In genomic region chr4:152023674-152024073, GRCh38 we compare ENCODE assay signal across 22 cellular contexts.
DNase-seq lines count a peak whose midpoint lies in the region; ATAC-seq, FAIRE-seq and TF ChIP-seq lines count a peak whose summit lies in the region.
"Had no signal": no experiment of that assay in that cellular context is flagged by ENCODE, and none has a peak within 500 bp of the region (broad histone marks: within the 10 kb centered on the region; RNA-seq: fewer than 3 reads in every experiment).

No MANE protein-coding gene starts in this region.

- H3K27ac Mint-ChIP-seq in stimulated activated effector memory CD8-positive, alpha-beta T cell treated with anti-CD3 and anti-CD28 coated beads, Interleukin-12 subunit alpha, Interleukin-12 subunit beta, amount 100 ng/mL, for 72 hours: no peak overlapping the region
- H3K27ac Mint-ChIP-seq: CD4-positive, CD25-positive, alpha-beta regulatory T cell; CD8-positive, alpha-beta T cell had no signal

- H3K27ac ChIP-seq in Karpas-422 (ENCODE audit: low read length): no peak overlapping the region; the same call in 1 of the 2 replicates
- no peak overlapping the region for H3K27ac ChIP-seq in endothelial cell of umbilical vein (ENCODE audit: insufficient read depth, low read depth, low read length)
- H3K27ac ChIP-seq: 22Rv1, C4-2B, GM23248 had no signal

- peaks cover 3% of the 10 kb centered on the region for H3K9me3 Mint-ChIP-seq in stimulated activated effector memory CD8-positive, alpha-beta T cell treated with anti-CD3 and anti-CD28 coated beads, Interleukin-12 subunit alpha, Interleukin-12 subunit beta, amount 100 ng/mL, for 72 hours

- H3K4me2 ChIP-seq in Karpas-422 (ENCODE audit: low read depth, low read length, poor library complexity, severe bottlenecking) (peak overlapping the region; percentile 3), endothelial cell of umbilical vein (ENCODE audit: insufficient read depth, low read length) (no peak overlapping the region)

- H3K9me1 ChIP-seq in endothelial cell of umbilical vein (replicated peaks; ENCODE audit: control insufficient read depth, extremely low read depth, insufficient read depth, low read length): no peaks in the 10 kb centered on the region

- TF ChIP-seq POLR2A in endothelial cell of umbilical vein (IDR thresholded peaks at IDR 0.05; ENCODE audit: low read depth, low read length): no peak

- POLR2A ChIA-PET in endothelial cell of umbilical vein (lab: Charles Lee): no interaction called here

- peaks cover 5% of the 10 kb centered on the region for H3K4me1 Mint-ChIP-seq in stimulated activated effector memory CD8-positive, alpha-beta T cell treated with anti-CD3 and anti-CD28 coated beads, Interleukin-12 subunit alpha, Interleukin-12 subunit beta, amount 100 ng/mL, for 72 hours

- no peaks in the 10 kb centered on the region for H3K36me3 ChIP-seq in Karpas-422 (ENCODE audit: insufficient read depth, low read length)
- no peaks in the 10 kb centered on the region for H3K36me3 ChIP-seq in endothelial cell of umbilical vein (ENCODE audit: control insufficient read depth in 2 of 2, extremely low read depth in 1 of 2, insufficient read depth in 2 of 2, low read length in 2 of 2)
- H3K36me3 ChIP-seq: BE2C had no signal

- H3K4me1 ChIP-seq in Karpas-422 (ENCODE audit: low read length) (peaks cover 70% of the 10 kb centered on the region), endothelial cell of umbilical vein (ENCODE audit: control insufficient read depth, extremely low read depth, insufficient read depth, low read length) (no peaks in the 10 kb centered on the region)
- H3K4me1 ChIP-seq: BE2C, Caco-2 had no signal

- BruUV-seq in endothelial cell of umbilical vein (replicated peaks; lab: Mats Ljungman, UMichigan): no TSS peak

- H3K9me3 ChIP-seq in Karpas-422 (ENCODE audit: low read length) (no peaks in the 10 kb centered on the region), endothelial cell of umbilical vein (replicated peaks; ENCODE audit: control insufficient read depth, insufficient read depth, low read length) (no peaks in the 10 kb centered on the region)
- H3K9me3 ChIP-seq: BE2C, Caco-2 had no signal

- ATAC-seq in stimulated activated effector memory CD8-positive, alpha-beta T cell treated with anti-CD3 and anti-CD28 coated beads, Interleukin-12 subunit alpha, Interleukin-12 subunit beta, amount 100 ng/mL, for 72 hours: no peak
- ATAC-seq: CD8-positive, alpha-beta T cell; GM12878 had no signal

- H3K9ac ChIP-seq in Karpas-422 (ENCODE audit: low read length): peak overlapping the region; percentile 17; the same call in 1 of the 2 replicates
- H3K9ac ChIP-seq in endothelial cell of umbilical vein (replicated peaks; ENCODE audit: extremely low read depth, insufficient read depth, low read length): no peak overlapping the region
- H3K9ac ChIP-seq: GM23248 had no signal

- H3K36me3 Mint-ChIP-seq in stimulated activated effector memory CD8-positive, alpha-beta T cell treated with anti-CD3 and anti-CD28 coated beads, Interleukin-12 subunit alpha, Interleukin-12 subunit beta, amount 100 ng/mL, for 72 hours: no peaks in the 10 kb centered on the region
- H3K36me3 Mint-ChIP-seq: CD8-positive, alpha-beta T cell had no signal

- FAIRE-seq in endothelial cell of umbilical vein (lab: Jason Lieb, UNC): no peak
- FAIRE-seq: A204.1, G401.6, GM12878, GM19239, H1 had no signal

- no peaks in the 10 kb centered on the region for H3K27me3 ChIP-seq in Karpas-422 (ENCODE audit: low read length)
- H3K27me3 ChIP-seq in endothelial cell of umbilical vein (ENCODE audit: control insufficient read depth in 2 of 2, insufficient read depth in 2 of 2, low read length in 2 of 2): peaks cover 0 to 4% of the 10 kb centered on the region in 2 experiments
- H3K27me3 ChIP-seq: BE2C had no signal

- H4K20me1 ChIP-seq in Karpas-422 (ENCODE audit: insufficient read depth, low read depth, low read length) (no peaks in the 10 kb centered on the region), endothelial cell of umbilical vein (replicated peaks; ENCODE audit: control insufficient read depth, extremely low read depth, insufficient read depth, low read length) (no peaks in the 10 kb centered on the region)

- TF ChIP-seq CTCF in endothelial cell of umbilical vein (IDR thresholded peaks at IDR 0.05; ENCODE audit: extremely low read depth in 1 of 2, insufficient read depth in 1 of 2, low read depth in 1 of 2, low read length in 2 of 2): no peak

- intact Hi-C loops in endothelial cell of umbilical vein (cut with micrococcal nuclease): no loop called here

- CTCF ChIA-PET in endothelial cell of umbilical vein (lab: Charles Lee): no interaction called here

- peak; percentile 35 for DNase-seq in Ammon's horn (ENCODE audit: low spot score)
- DNase-seq in Karpas-422: no peak
- no peak for DNase-seq in endothelial cell of umbilical vein (ENCODE audit: low read depth, low spot score)
- no peak for DNase-seq in NCI-H2029 (lab: John Stamatoyannopoulos, UW)
- no peak for DNase-seq in stimulated activated effector memory CD8-positive, alpha-beta T cell treated with anti-CD3 and anti-CD28 coated beads, Interleukin-12 subunit alpha, Interleukin-12 subunit beta, amount 100 ng/mL, for 72 hours (ENCODE audit: low spot score in 2 of 2)
- DNase-seq in OCI-M2 (lab: John Stamatoyannopoulos, UW; ENCODE audit: unreplicated experiment): no peak
- DNase-seq: BE2C; Caco-2; CD4-positive, CD25-positive, alpha-beta regulatory T cell; CD8-positive, alpha-beta T cell; DMS153; DND-41; GM23248; H7; HCEC 1CT had no signal

- no peaks in the 10 kb centered on the region for H3K9me2 ChIP-seq in Karpas-422 (replicated peaks; ENCODE audit: insufficient read depth, low read length)

- H2AFZ ChIP-seq in Karpas-422 (ENCODE audit: low read length) (no peak overlapping the region), endothelial cell of umbilical vein (ENCODE audit: low read depth, low read length) (peak overlapping the region; percentile 32)
- H2AFZ ChIP-seq: GM23248 had no signal

- H3K4me3 ChIP-seq in Karpas-422 (ENCODE audit: low read length) (no peak overlapping the region), endothelial cell of umbilical vein (replicated peaks in 1 of 3; ENCODE audit: insufficient read depth in 1 of 3, low read depth in 1 of 3, low read length in 3 of 3) (no peak overlapping the region)
- H3K4me3 ChIP-seq: GM12878, GM23248 had no signal

- dilution Hi-C loops in endothelial cell of umbilical vein (cut with MboI; ENCODE audit: extremely low pct_ligation_motif_present, low sequenced_read_pairs): no loop called here

- H3K4me3 Mint-ChIP-seq in stimulated activated effector memory CD8-positive, alpha-beta T cell treated with anti-CD3 and anti-CD28 coated beads, Interleukin-12 subunit alpha, Interleukin-12 subunit beta, amount 100 ng/mL, for 72 hours: no peak overlapping the region
- H3K4me3 Mint-ChIP-seq: CD4-positive, CD25-positive, alpha-beta regulatory T cell; CD8-positive, alpha-beta T cell had no signal

- no peaks in the 10 kb centered on the region for H3K79me2 ChIP-seq in Karpas-422 (ENCODE audit: low read length)
- no peaks in the 10 kb centered on the region for H3K79me2 ChIP-seq in endothelial cell of umbilical vein (ENCODE audit: control insufficient read depth, insufficient read depth, low read length)

TF ChIP-seq in endothelial cell of umbilical vein, 7 proteins besides CTCF, POLR2A, EP300 and RAD21:
- TF ChIP-seq POLR2AphosphoS5 (IDR thresholded peaks at IDR 0.05; ENCODE audit: insufficient read depth, low read depth, low read length) (no peak), MAX (IDR thresholded peaks at IDR 0.05; ENCODE audit: insufficient read depth, insufficient read length) (no peak), JUN (IDR thresholded peaks at IDR 0.05; ENCODE audit: borderline replicate concordance, insufficient read depth, insufficient read length, low read depth) (no peak), MYC (IDR thresholded peaks at IDR 0.05; ENCODE audit: low read depth, low read length) (no peak), EZH2 (IDR thresholded peaks at IDR 0.05; ENCODE audit: borderline replicate concordance, low read depth, low read length, severe bottlenecking) (no peak), FOS (IDR thresholded peaks at IDR 0.05; ENCODE audit: borderline replicate concordance, insufficient read depth, low read length) (no peak), GATA2 (IDR thresholded peaks at IDR 0.05; ENCODE audit: insufficient read depth, insufficient read length, low read depth, low read length) (no peak)
